21 cellular contexts compared by ENCODE assay signal in genomic region chr2:218019411-218020060, GRCh38. TPM values are rescaled to one million over a fixed set of nuclear protein-coding genes. Genes with fewer than 3 reads are reported as not detected.
DNase-seq lines count a peak whose midpoint lies in the region; ATAC-seq, FAIRE-seq and TF ChIP-seq lines count a peak whose summit lies in the region.
"Had no signal": no experiment of that assay in that cellular context is flagged by ENCODE, and none has a peak within 500 bp of the region (broad histone marks: within the 10 kb centered on the region; RNA-seq: fewer than 3 reads in every experiment).

No MANE protein-coding gene starts in this region.

- no peak overlapping the region for H3K9ac ChIP-seq in kidney (ENCODE audit: low read length in 2 of 2)

- TF ChIP-seq CTCF in heart right ventricle (IDR thresholded peaks at IDR 0.05): no peak
- no peak for TF ChIP-seq CTCF in kidney (IDR thresholded peaks at IDR 0.05; ENCODE audit: borderline replicate concordance, extremely low read depth, insufficient read depth)
- TF ChIP-seq CTCF in upper lobe of left lung (IDR thresholded peaks at IDR 0.05): no peak

- DNase-seq in cardiac septum (ENCODE audit: low spot score): peak; percentile 68
- DNase-seq in heart right ventricle: no peak
- DNase-seq in SIG-M5 (lab: John Stamatoyannopoulos, UW): peak; percentile 12
- DNase-seq in kidney: peak; percentile 33
- DNase-seq in aorta: peak; percentile 33 to 49
- DNase-seq in upper lobe of left lung: no peak
- DNase-seq in LoVo (ENCODE audit: low spot score): no peak
- DNase-seq: activated gamma-delta T cell treated with Interleukin-2 at 50 U/mL for 16 hours; CD4-positive, CD25-positive, alpha-beta regulatory T cell; cerebellar nuclear complex; DMS153; MM.1S; NCI-H2029 treated with DMSO at 0.1 percent for 48 hours; NCI-H510A had no signal

- H3K36me3 ChIP-seq in heart right ventricle (no peaks in the 10 kb centered on the region), kidney (ENCODE audit: control insufficient read depth in 1 of 2, insufficient read depth in 2 of 2, low read length in 2 of 2) (no peaks in the 10 kb centered on the region), aorta (ENCODE audit: control insufficient read depth in 1 of 2, insufficient read depth in 2 of 2, low read length in 1 of 2) (no peaks in the 10 kb centered on the region), upper lobe of left lung (no peaks in the 10 kb centered on the region)
- H3K36me3 ChIP-seq: thyroid gland had no signal

- no peak for ATAC-seq in heart right ventricle
- ATAC-seq in aorta (ENCODE audit: low FRiP score): no peak
- no peak for ATAC-seq in upper lobe of left lung (ENCODE audit: low FRiP score in 2 of 2)
- ATAC-seq in HG03196 (IDR thresholded peaks at IDR 0.05; ENCODE audit: unreplicated experiment): no peak
- ATAC-seq: natural killer cell treated with Interleukin-12 subunit alpha and Interleukin-12 subunit beta and Interleukin-15 and Interleukin-18, amount 100 ng/mL, for 72 hours had no signal

- no peak for FAIRE-seq in kidney (lab: Jason Lieb, UNC)
- FAIRE-seq: keratinocyte had no signal

- intact Hi-C loops in cardiac septum (cut with DNase I) (no loop called here), heart right ventricle (cut with DNase I) (no loop called here), kidney (cut with DNase I) (no loop called here), aorta (cut with DNase I) (no loop called here)

- H3K27ac ChIP-seq in heart right ventricle (peak overlapping the region in 2 of 10 donors; percentile 47 to 72), kidney (ENCODE audit: low read depth in 2 of 2, low read length in 2 of 2) (no peak overlapping the region), aorta (ENCODE audit: low read depth in 1 of 2, low read length in 2 of 2) (no peak overlapping the region), upper lobe of left lung (no peak overlapping the region)

- no peaks in the 10 kb centered on the region for H3K9me3 ChIP-seq in heart right ventricle
- H3K9me3 ChIP-seq in kidney (ENCODE audit: control insufficient read depth in 1 of 2, low read length in 2 of 2): no peaks in the 10 kb centered on the region
- H3K9me3 ChIP-seq in aorta (ENCODE audit: control insufficient read depth, low read length): no peaks in the 10 kb centered on the region
- no peaks in the 10 kb centered on the region for H3K9me3 ChIP-seq in upper lobe of left lung
- H3K9me3 ChIP-seq: thyroid gland had no signal

- no peak for TF ChIP-seq POLR2A in upper lobe of left lung (IDR thresholded peaks at IDR 0.05)

- no peak overlapping the region for H3K4me3 ChIP-seq in heart right ventricle
- H3K4me3 ChIP-seq in kidney (ENCODE audit: low read length in 2 of 2): no peak overlapping the region
- no peak overlapping the region for H3K4me3 ChIP-seq in aorta (ENCODE audit: low read length in 2 of 2)
- H3K4me3 ChIP-seq in upper lobe of left lung: no peak overlapping the region
- H3K4me3 ChIP-seq: thyroid gland had no signal

- TF ChIP-seq EP300 in upper lobe of left lung (IDR thresholded peaks at IDR 0.05): no peak

- 87 to 90% methylated on average over 7 of the region's 7 CpGs for WGBS in heart right ventricle, 2 donors
- WGBS in aorta, 2 donors: 87 to 88% methylated on average over 7 of the region's 7 CpGs
- 71 to 84% methylated on average over 7 of the region's 7 CpGs for WGBS in upper lobe of left lung, 2 donors

- H3K4me1 ChIP-seq in heart right ventricle (peaks cover 15 to 91% (median 37%) of the 10 kb centered on the region in 9 donors), kidney (ENCODE audit: control insufficient read depth in 1 of 2, insufficient read depth in 1 of 2, low read depth in 1 of 2, low read length in 2 of 2) (no peaks in the 10 kb centered on the region), aorta (ENCODE audit: control insufficient read depth in 1 of 2, insufficient read depth in 2 of 2, low read length in 2 of 2) (peaks cover 0 to 3% of the 10 kb centered on the region in 2 donors), upper lobe of left lung (peaks cover 0 to 11% (median 9%) of the 10 kb centered on the region in 4 donors)

- H3K27me3 ChIP-seq in heart right ventricle: no peaks in the 10 kb centered on the region
- no peaks in the 10 kb centered on the region for H3K27me3 ChIP-seq in aorta (ENCODE audit: control insufficient read depth in 1 of 2, insufficient read depth in 2 of 2, low read length in 1 of 2)
- H3K27me3 ChIP-seq in upper lobe of left lung: no peaks in the 10 kb centered on the region
- H3K27me3 ChIP-seq: thyroid gland had no signal

RNA-seq across cellular contexts. Expression of gene TNS1, which starts 16.7 kb away (rescaled TPM):
- total RNA-seq in cardiac septum (870 TPM), heart right ventricle (100 to 1,000 TPM; 583 to 844 (median 738) TPM), kidney (471 TPM), aorta (1,000 to 10,000 TPM; 1,456 to 1,949 TPM), upper lobe of left lung (1,000 to 10,000 TPM in 1 of 6 donors, 100 to 1,000 TPM in 5; 325 to 1,095 (median 550) TPM)
- polyA plus RNA-seq in heart right ventricle (100 to 1,000 TPM in 1 of 2 donors, 10 to 100 TPM in 1; 64.6 to 244 TPM), kidney (ENCODE audit: insufficient read depth, low read depth, low replicate concordance) (44.8 TPM), aorta (100 to 1,000 TPM; 303 to 404 TPM)
- polyA plus RNA-seq: CD4-positive, CD25-positive, alpha-beta regulatory T cell had no signal

RNA-seq across cellular contexts. Expression of gene RUFY4, which starts 49.5 kb away (rescaled TPM):
- total RNA-seq in cardiac septum: not detected
- under 1 TPM in 1 of 10 donors, not detected in 9; 0.21 TPM for total RNA-seq in heart right ventricle
- polyA plus RNA-seq in heart right ventricle: not detected
- 0.69 TPM for total RNA-seq in kidney
- polyA plus RNA-seq in kidney (ENCODE audit: insufficient read depth, low read depth, low replicate concordance): not detected
- under 1 TPM; 0.39 to 0.45 TPM for total RNA-seq in aorta
- not detected for polyA plus RNA-seq in aorta
- under 1 TPM in 4 of 6 donors, not detected in 2; 0.15 to 0.51 (median 0.21) TPM for total RNA-seq in upper lobe of left lung
- total RNA-seq: A172, pulmonary artery endothelial cell, SK-MEL-5, thyroid gland had no signal
- polyA plus RNA-seq: keratinocyte had no signal

Comparison
In these comparisons a context has a peak if more than half of its experiments do, and no peak if none do; other contexts are left out.
1. DNase-seq: peak in cardiac septum (single experiment), SIG-M5 (single experiment), kidney (single experiment) and aorta (2 of 2); none in heart right ventricle (0 of 2), upper lobe of left lung (0 of 2) and LoVo (single experiment).